In the genomic region with DNA sequence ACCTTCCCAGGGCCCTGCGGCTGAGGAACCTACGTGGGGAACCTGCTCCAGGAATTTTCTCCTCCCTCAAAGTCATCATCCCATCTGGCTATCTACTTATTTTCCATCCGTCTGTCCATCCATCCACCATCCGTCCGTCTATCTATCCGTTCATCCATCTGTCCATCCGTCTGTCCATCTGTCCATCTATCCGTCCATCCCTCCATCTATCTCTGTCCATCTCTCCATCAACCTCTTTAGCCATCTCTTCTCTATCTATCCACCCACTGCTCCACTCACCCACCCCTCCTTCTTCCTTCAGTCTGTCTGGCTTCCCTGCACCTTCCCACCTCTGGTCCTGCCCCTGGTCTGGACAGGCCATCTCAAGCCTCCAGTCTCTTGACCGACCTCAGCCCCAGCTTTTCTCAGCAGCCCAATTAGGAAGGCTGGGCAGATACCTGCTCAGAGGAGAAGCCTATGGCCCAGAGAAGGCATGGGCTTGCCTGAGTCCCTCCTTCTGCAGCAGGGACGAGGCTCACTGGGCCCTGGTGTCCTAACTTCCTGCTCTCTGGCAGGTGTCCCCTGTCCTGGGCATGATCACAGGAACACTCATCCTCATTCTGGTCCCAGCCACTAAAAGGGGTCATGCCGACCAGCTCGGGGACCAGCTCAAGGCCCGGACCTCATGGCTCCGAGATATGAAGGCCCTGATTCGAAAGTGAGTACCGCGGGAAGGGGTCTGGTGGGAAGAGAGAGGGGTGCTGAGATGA, we compare ENCODE assay signal across 30 cellular contexts. TPM values are rescaled to one million over a fixed set of nuclear protein-coding genes. Genes with fewer than 3 reads are reported as not detected.
DNase-seq lines count a peak whose midpoint lies in the region; ATAC-seq, FAIRE-seq and TF ChIP-seq lines count a peak whose summit lies in the region.
"Had no signal": no experiment of that assay in that cellular context is flagged by ENCODE, and none has a peak within 500 bp of the region (broad histone marks: within the 10 kb centered on the region; RNA-seq: fewer than 3 reads in every experiment).

No MANE protein-coding gene starts in this region.

- no peak overlapping the region for H2AK5ac ChIP-seq in H1 (ENCODE audit: low read depth, low read length)

- H3K4me3 ChIP-seq in right cardiac atrium (ENCODE audit: low read length) (no peak overlapping the region), H1 (ENCODE audit: extremely low read depth in 1 of 4, insufficient read depth in 2 of 4, low read depth in 3 of 4, low read length in 4 of 4) (no peak overlapping the region), upper lobe of left lung (no peak overlapping the region)
- H3K4me3 ChIP-seq: psoas muscle had no signal

- H3K36me3 ChIP-seq in H1 (ENCODE audit: control insufficient read depth in 2 of 4, insufficient read depth in 4 of 4, low read length in 3 of 4) (no peaks in the 10 kb centered on the region), upper lobe of left lung (peaks cover 0 to 20% (median 3%) of the 10 kb centered on the region in 4 donors)

- 90% methylated on average over 17 of the region's 17 CpGs for WGBS in right cardiac atrium
- 92% methylated on average over 17 of the region's 17 CpGs; no CpG with 5 or more reads in 1 of the 2 experiments for WGBS in H1 (ENCODE audit: extremely low coverage in 1 of 2, insufficient coverage in 1 of 2, insufficient read length in 1 of 2, insufficient replicate concordance in 2 of 2, low coverage in 1 of 2, low lambda C conversion rate in 2 of 2, missing lambda C conversion rate in 1 of 2), 2 experiments
- 78 to 82% methylated on average over 16 to 17 of the region's 17 CpGs for WGBS in upper lobe of left lung, 2 donors

- H4K5ac ChIP-seq in H1 (ENCODE audit: insufficient read length, low read depth, low read length): no peak overlapping the region

- no peak overlapping the region for H4K8ac ChIP-seq in H1 (ENCODE audit: extremely low read depth, insufficient read depth, low read length)

- no peaks in the 10 kb centered on the region for H3K79me2 ChIP-seq in H1 (ENCODE audit: control insufficient read depth in 1 of 2, insufficient read depth in 2 of 2, low read length in 2 of 2)

- H2BK12ac ChIP-seq in H1 (ENCODE audit: low read depth, low read length): no peak overlapping the region; the same call in 1 of the 2 replicates

- H3K23me2 ChIP-seq in H1 (ENCODE audit: low read depth, low read length): peaks cover 4% of the 10 kb centered on the region; the same call in 1 of the 2 replicates

- peaks cover 42% of the 10 kb centered on the region for H3K4me1 Mint-ChIP-seq in nephron progenitor cell

- no peak overlapping the region for H2BK15ac ChIP-seq in H1 (ENCODE audit: low read length)

- ATAC-seq in right cardiac atrium: no peak
- no peak for ATAC-seq in Right ventricle myocardium inferior
- ATAC-seq in upper lobe of left lung (ENCODE audit: low FRiP score in 2 of 2): no peak
- ATAC-seq: left lobe of liver, T-helper 17 cell had no signal

- H3K27ac ChIP-seq in right cardiac atrium (ENCODE audit: low read length) (peak overlapping the region; percentile 43), H1 (ENCODE audit: low read depth, low read length) (no peak overlapping the region), upper lobe of left lung (peak overlapping the region; percentile 84 to 91 (median 88))
- H3K27ac ChIP-seq: C4-2B, psoas muscle had no signal

- no peak overlapping the region for H3K56ac ChIP-seq in H1 (replicated peaks; ENCODE audit: insufficient read length, low read depth, low read length)

- H3K23ac ChIP-seq in H1 (ENCODE audit: insufficient read length): no peak overlapping the region

- H3K14ac ChIP-seq in H1 (ENCODE audit: insufficient read length): no peak overlapping the region

- H4K20me1 ChIP-seq in H1 (replicated peaks in 1 of 2; ENCODE audit: control insufficient read depth in 1 of 2, insufficient read depth in 2 of 2, low read length in 2 of 2): peaks cover 0 to 5% of the 10 kb centered on the region in 2 experiments

- no peaks in the 10 kb centered on the region for H3K9me3 Mint-ChIP-seq in nephron progenitor cell

- H3K27ac Mint-ChIP-seq in nephron progenitor cell: peak overlapping the region; percentile 49
- H3K27ac Mint-ChIP-seq: T-helper 17 cell had no signal

- no peak overlapping the region for H3K4me2 ChIP-seq in H1 (ENCODE audit: insufficient read depth in 1 of 2, low read depth in 2 of 2, low read length in 2 of 2)

- intact Hi-C loops in right cardiac atrium (cut with DNase I) (no loop called here), Right ventricle myocardium inferior (cut with DNase I) (loop anchor here (2.0 to 10.0 kb wide), 2 partner anchors 21 to 57 kb away; no protein-coding TSS in a partner anchor)

- H3K36me3 Mint-ChIP-seq in nephron progenitor cell (ENCODE audit: low read depth): no peaks in the 10 kb centered on the region

- TF ChIP-seq RAD21 in H1 (IDR thresholded peaks at IDR 0.05 in 1 of 2, conservative IDR thresholded peaks at IDR 0.05 in 1 of 2; ENCODE audit: low read depth in 2 of 2, low read length in 2 of 2): no peak

- H3K79me1 ChIP-seq in H1 (ENCODE audit: low read depth, low read length): no peaks in the 10 kb centered on the region

- CTCF ChIA-PET in H1 (lab: Charles Lee; ENCODE audit: partially characterized antibody): no interaction called here

- H3K27me3 Mint-ChIP-seq in nephron progenitor cell (ENCODE audit: low read depth, poor library complexity): peaks cover 7% of the 10 kb centered on the region

- H3K4me3 Mint-ChIP-seq in nephron progenitor cell: no peak overlapping the region
- H3K4me3 Mint-ChIP-seq: T-helper 17 cell had no signal

- TF ChIP-seq EP300 in H1 (IDR thresholded peaks at IDR 0.05; ENCODE audit: borderline replicate concordance in 1 of 2, low read depth in 2 of 2, low read length in 2 of 2) (no peak), upper lobe of left lung (IDR thresholded peaks at IDR 0.05) (no peak)

- H3K9me3 ChIP-seq in right cardiac atrium (ENCODE audit: control insufficient read depth, low read length): no peaks in the 10 kb centered on the region
- H3K9me3 ChIP-seq in H1 (ENCODE audit: insufficient read depth in 2 of 2, low read depth in 1 of 2, low read length in 1 of 2): no peaks in the 10 kb centered on the region
- no peaks in the 10 kb centered on the region for H3K9me3 ChIP-seq in upper lobe of left lung
- H3K9me3 ChIP-seq: neutrophil, psoas muscle had no signal

- no peak overlapping the region for H2BK120ac ChIP-seq in H1 (replicated peaks; ENCODE audit: low read depth, low read length)

- FAIRE-seq in H1 (lab: Jason Lieb, UNC): no peak
- FAIRE-seq: GM12891, HepG2, small intestine had no signal

- H2AFZ ChIP-seq in H1 (ENCODE audit: low read length): no peak overlapping the region

- H3K4me1 ChIP-seq in right cardiac atrium (ENCODE audit: control insufficient read depth, insufficient read depth, low read length) (peaks cover 15% of the 10 kb centered on the region), H1 (replicated peaks in 1 of 4; ENCODE audit: control insufficient read depth in 3 of 4, insufficient read depth in 4 of 4, low read length in 3 of 4) (peaks cover 0 to 28% (median 15%) of the 10 kb centered on the region in 4 experiments; a peak in 6 of 7 replicates), upper lobe of left lung (peaks cover 61 to 90% (median 84%) of the 10 kb centered on the region in 4 donors)

- H3K9ac ChIP-seq in H1 (replicated peaks in 1 of 4; ENCODE audit: extremely low read depth in 1 of 4, low read depth in 3 of 4, low read length in 3 of 4): no peak overlapping the region

- H4K91ac ChIP-seq in H1 (replicated peaks; ENCODE audit: insufficient read length, low read length): no peak overlapping the region

- H3K18ac ChIP-seq in H1 (ENCODE audit: extremely low read depth, low read length): no peak overlapping the region

- H3K27me3 ChIP-seq in right cardiac atrium (ENCODE audit: control insufficient read depth, insufficient read depth) (no peaks in the 10 kb centered on the region), H1 (replicated peaks in 1 of 4; ENCODE audit: control insufficient read depth in 3 of 4, extremely low read depth in 1 of 4, insufficient read depth in 3 of 4, low read length in 3 of 4) (peaks cover 0 to 38% (median 22%) of the 10 kb centered on the region in 4 experiments; a peak in 4 of 7 replicates), upper lobe of left lung (no peaks in the 10 kb centered on the region)
- H3K27me3 ChIP-seq: neutrophil had no signal

- DNase-seq in right cardiac atrium (peak in 1 of 3 donors; percentile 39), Right ventricle myocardium inferior (ENCODE audit: missing footprints) (no peak), H1 (ENCODE audit: low read depth in 1 of 2, low spot score in 2 of 2) (no peak), nephron progenitor cell (no peak), upper lobe of left lung (no peak), NK-92 (lab: John Stamatoyannopoulos, UW; ENCODE audit: unreplicated experiment) (no peak), NCI-H2196 (lab: John Stamatoyannopoulos, UW; ENCODE audit: unreplicated experiment) (no peak)
- no peak for DNase-seq in effector CD8-positive, alpha-beta T cell (lab: John Stamatoyannopoulos, UW)
- DNase-seq: activated CD4-positive, alpha-beta T cell treated with anti-CD3 and anti-CD28 coated beads for 1 hour; activated naive CD4-positive, alpha-beta T cell treated with Interleukin-2 at 50 U/mL for 16 hours; activated T-cell treated with anti-CD3 and anti-CD28 coated beads, Interleukin-2, amount 50 U/mL, for 1 hour; amniotic stem cell; HCEC 1CT; NCI-H1048; NCI-H1694 treated with DMSO at 0.1 percent for 48 hours; NCI-H2171 treated with DMSO at 0.1 percent for 48 hours; NCI-H526 treated with DMSO at 0.1 percent for 48 hours; small intestine; stimulated activated CD4-positive, alpha-beta T cell treated with anti-CD3 and anti-CD28 coated beads, Interleukin-2, amount 100 ng/mL, for 24 hours; T-helper 17 cell had no signal

- POLR2A ChIA-PET in H1 (lab: Charles Lee; ENCODE audit: partially characterized antibody): interaction anchor here (32.8 to 37.1 kb wide), 2 partner anchors 3 to 15 kb away, joined by 546 read pairs; a partner anchor contains a TSS

- no peak overlapping the region for H2BK20ac ChIP-seq in H1 (ENCODE audit: low read length)

- H2BK5ac ChIP-seq in H1 (ENCODE audit: low read depth, low read length): no peak overlapping the region

- no peak for TF ChIP-seq CTCF in H1 (IDR thresholded peaks at IDR 0.05; ENCODE audit: control extremely low read depth in 1 of 3, insufficient read depth in 1 of 3, low read depth in 1 of 3, low read length in 3 of 3)
- TF ChIP-seq CTCF in nephron progenitor cell (IDR thresholded peaks at IDR 0.05): no peak
- no peak for TF ChIP-seq CTCF in upper lobe of left lung (IDR thresholded peaks at IDR 0.05)

- no peak for TF ChIP-seq POLR2A in H1 (IDR thresholded peaks at IDR 0.05; ENCODE audit: control extremely low read depth in 1 of 2, low read depth in 2 of 2, low read length in 2 of 2)
- no peak for TF ChIP-seq POLR2A in upper lobe of left lung (IDR thresholded peaks at IDR 0.05)

- H3K4ac ChIP-seq in H1 (replicated peaks; ENCODE audit: insufficient read length, low read depth, low read length): peak overlapping the region; percentile 69

RNA-seq across cellular contexts. Expression of a gene that starts 23.0 kb away (rescaled TPM):
- total RNA-seq in right cardiac atrium: 10 to 100 TPM; 18.4 to 28.5 (median 23.1) TPM
- 15.9 TPM for polyA plus RNA-seq in right cardiac atrium
- total RNA-seq in Right ventricle myocardium inferior: 19.2 TPM
- total RNA-seq in H1 (2021; fragmentation: NEBNext Ultra II Directional; extraction: Animal tissue kit (Norgen Biotek cat#: 25700)): 151 and 153 TPM in 2 replicates
- polyA plus RNA-seq in H1 (2011; rRNA removed): 46.8 and 79.9 TPM in 2 replicates
- 58.4 TPM for polyA plus RNA-seq in H1 (2011; cell fraction: cytosol; rRNA removed)
- 266 TPM for polyA plus RNA-seq in H1 (2011; cell fraction: nucleus; rRNA removed)
- 98.7 to 125 TPM (median 120 TPM) in 4 replicates for polyA plus RNA-seq in H1 (2012, experiment 1 of 2)
- polyA plus RNA-seq in H1 (2012, experiment 2 of 2): 114 TPM
- polyA plus RNA-seq in H1 (2013, experiment 1 of 2): 74.0 TPM
- 63.6 TPM for polyA plus RNA-seq in H1 (2013, experiment 2 of 2)
- 87.5 and 109 TPM in 2 replicates for polyA minus RNA-seq in H1 (2011; rRNA and poly(A)+ RNA removed)
- polyA minus RNA-seq in H1 (2011; cell fraction: cytosol; rRNA and poly(A)+ RNA removed): 88.4 TPM
- 116 TPM for polyA minus RNA-seq in H1 (2011; cell fraction: nucleus; rRNA and poly(A)+ RNA removed)
- total RNA-seq in upper lobe of left lung: 100 to 1,000 TPM in 1 of 6 donors, 10 to 100 TPM in 5; 45.2 to 151 (median 57.3) TPM

RNA-seq across cellular contexts. Expression of a gene that starts 28.2 kb away (rescaled TPM):
- not detected for total RNA-seq in right cardiac atrium
- not detected for polyA plus RNA-seq in right cardiac atrium
- 0.14 TPM for total RNA-seq in Right ventricle myocardium inferior
- total RNA-seq in H1 (2021; fragmentation: NEBNext Ultra II Directional; extraction: Animal tissue kit (Norgen Biotek cat#: 25700)): not detected in 2 replicates
- 0.18 and 0.30 TPM in 2 replicates for polyA plus RNA-seq in H1 (2011; rRNA removed)
- 0.16 TPM for polyA plus RNA-seq in H1 (2011; cell fraction: cytosol; rRNA removed)
- 0.04 TPM for polyA plus RNA-seq in H1 (2011; cell fraction: nucleus; rRNA removed)
- polyA plus RNA-seq in H1 (2012, experiment 1 of 2): 0.11 to 0.15 TPM in 2 of 4 replicates, not detected in the others
- polyA plus RNA-seq in H1 (2012, experiment 2 of 2): not detected
- polyA plus RNA-seq in H1 (2013, experiment 1 of 2): 0.02 TPM
- 0.07 TPM for polyA plus RNA-seq in H1 (2013, experiment 2 of 2)
- polyA minus RNA-seq in H1 (2011; rRNA and poly(A)+ RNA removed): 0.09 TPM in 1 of 2 replicates, not detected in the other
- not detected for polyA minus RNA-seq in H1 (2011; cell fraction: cytosol; rRNA and poly(A)+ RNA removed)
- 0.90 TPM for polyA minus RNA-seq in H1 (2011; cell fraction: nucleus; rRNA and poly(A)+ RNA removed)
- total RNA-seq in upper lobe of left lung: 10 to 100 TPM in 3 of 6 donors, 1 to 10 TPM in 3; 3.8 to 18.7 (median 9.7) TPM
- total RNA-seq: Daoy, LHCN-M2, psoas muscle, RPMI7951, T-helper 17 cell had no signal
- polyA plus RNA-seq: AG04450 had no signal

RNA-seq across cellular contexts. Expression of a gene that starts 33.5 kb away (rescaled TPM):
- total RNA-seq in right cardiac atrium (10 to 100 TPM in 2 of 4 donors, 1 to 10 TPM in 2; 9.6 to 12.7 (median 10.3) TPM), Right ventricle myocardium inferior (12.4 TPM), upper lobe of left lung (10 to 100 TPM; 41.8 to 89.1 (median 55.2) TPM)
- polyA plus RNA-seq in right cardiac atrium (16.2 TPM), H1 (2011; rRNA removed) (1.2 and 1.9 TPM in 2 replicates)
- total RNA-seq in H1 (2021; fragmentation: NEBNext Ultra II Directional; extraction: Animal tissue kit (Norgen Biotek cat#: 25700)): 0.98 and 1.5 TPM in 2 replicates
- 1.5 TPM for polyA plus RNA-seq in H1 (2011; cell fraction: cytosol; rRNA removed)
- polyA plus RNA-seq in H1 (2011; cell fraction: nucleus; rRNA removed): 2.6 TPM
- 0.51 to 1.6 TPM (median 1.4 TPM) in 4 replicates for polyA plus RNA-seq in H1 (2012, experiment 1 of 2)
- polyA plus RNA-seq in H1 (2012, experiment 2 of 2): 1.4 TPM
- 0.77 TPM for polyA plus RNA-seq in H1 (2013, experiment 1 of 2)
- polyA plus RNA-seq in H1 (2013, experiment 2 of 2): 0.83 TPM
- 0.35 and 1.6 TPM in 2 replicates for polyA minus RNA-seq in H1 (2011; rRNA and poly(A)+ RNA removed)
- polyA minus RNA-seq in H1 (2011; cell fraction: cytosol; rRNA and poly(A)+ RNA removed): 0.59 TPM
- 1.5 TPM for polyA minus RNA-seq in H1 (2011; cell fraction: nucleus; rRNA and poly(A)+ RNA removed)
- total RNA-seq: Daoy, HepG2, RPMI7951 had no signal
- polyA plus RNA-seq: AG04450 had no signal

RNA-seq across cellular contexts. Expression of a gene that starts 52.2 kb away (rescaled TPM):
- 10 to 100 TPM; 10.7 to 20.8 (median 14.2) TPM for total RNA-seq in right cardiac atrium
- 5.8 TPM for polyA plus RNA-seq in right cardiac atrium
- total RNA-seq in Right ventricle myocardium inferior: 48.6 TPM
- 3.7 and 4.5 TPM in 2 replicates for total RNA-seq in H1 (2021; fragmentation: NEBNext Ultra II Directional; extraction: Animal tissue kit (Norgen Biotek cat#: 25700))
- 3.6 and 4.6 TPM in 2 replicates for polyA plus RNA-seq in H1 (2011; rRNA removed)
- 3.4 TPM for polyA plus RNA-seq in H1 (2011; cell fraction: cytosol; rRNA removed)
- 4.5 TPM for polyA plus RNA-seq in H1 (2011; cell fraction: nucleus; rRNA removed)
- polyA plus RNA-seq in H1 (2012, experiment 1 of 2): 3.3 to 6.3 TPM (median 4.1 TPM) in 4 replicates
- polyA plus RNA-seq in H1 (2012, experiment 2 of 2): 4.5 TPM
- 2.9 TPM for polyA plus RNA-seq in H1 (2013, experiment 1 of 2)
- 2.2 TPM for polyA plus RNA-seq in H1 (2013, experiment 2 of 2)
- 3.0 and 3.1 TPM in 2 replicates for polyA minus RNA-seq in H1 (2011; rRNA and poly(A)+ RNA removed)
- 4.0 TPM for polyA minus RNA-seq in H1 (2011; cell fraction: cytosol; rRNA and poly(A)+ RNA removed)
- 2.3 TPM for polyA minus RNA-seq in H1 (2011; cell fraction: nucleus; rRNA and poly(A)+ RNA removed)
- total RNA-seq in upper lobe of left lung: 1 to 10 TPM in 5 of 6 donors, under 1 TPM in 1; 0.49 to 7.3 (median 3.6) TPM
- total RNA-seq: Daoy, left lobe of liver, LHCN-M2, RPMI7951, T-helper 17 cell had no signal
